In the genomic region with DNA sequence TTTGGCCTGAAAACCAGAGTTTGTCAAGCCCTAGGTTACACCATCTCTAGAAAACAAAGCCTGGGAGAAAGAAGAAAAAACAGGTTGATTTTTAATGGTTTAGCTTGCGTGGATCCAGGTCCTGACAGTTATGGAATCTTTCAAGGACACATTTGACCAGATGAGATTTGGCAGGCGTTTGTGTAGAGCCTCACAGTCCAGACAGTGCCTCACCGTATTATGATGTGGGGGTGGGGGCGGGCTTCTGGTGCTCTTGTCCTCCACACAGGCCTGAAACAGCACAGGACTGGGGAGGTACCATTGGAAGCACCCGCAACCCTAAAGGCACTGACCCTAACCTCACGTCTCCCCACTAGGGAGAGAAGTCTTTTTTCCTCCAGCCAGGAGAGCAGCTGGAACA, we compare ENCODE assay signal across 19 cellular contexts. TPM values are rescaled to one million over a fixed set of nuclear protein-coding genes. Genes with fewer than 3 reads are reported as not detected.
"Had no signal": no experiment of that assay in that cellular context is flagged by ENCODE, and none has a peak within 500 bp of the region (broad histone marks: within the 10 kb centered on the region; RNA-seq: fewer than 3 reads in every experiment).

No MANE protein-coding gene starts in this region.

- H3K9me3 ChIP-seq: pancreas, psoas muscle, tibial artery had no signal

- H3K4me1 ChIP-seq: pancreas, psoas muscle, tibial artery had no signal

- H3K27me3 ChIP-seq: pancreas, tibial artery had no signal

- DNase-seq: activated CD4-positive, CD25-positive, alpha-beta regulatory T cell treated with anti-CD3 and anti-CD28 coated beads, Interleukin-2, amount 50 U/mL, for 72 hours; activated effector memory CD4-positive, alpha-beta T cell treated with anti-CD3 and anti-CD28 coated beads, Interleukin-2, amount 50 U/mL, for 16 hours; activated T-cell treated with anti-CD3 and anti-CD28 coated beads, Interleukin-2, amount 50 U/mL, for 4 hours; amniotic stem cell; cerebellar nuclear complex; cortex of kidney; midbrain; natural killer cell; pancreas; psoas muscle; right cardiac atrium; stimulated activated CD4-positive, alpha-beta T cell treated with anti-CD3 and anti-CD28 coated beads, Interleukin-4, amount 100 ng/mL, for 24 hours; T-cell; tibial artery; WERI-Rb-1 had no signal

- H3K36me3 Mint-ChIP-seq: activated naive CD8-positive, alpha-beta T cell; natural killer cell had no signal

- H3K4me3 Mint-ChIP-seq: activated naive CD8-positive, alpha-beta T cell; activated T-cell treated with anti-CD3 and anti-CD28 coated beads, Interleukin-2, amount 50 U/mL, for 4 hours; natural killer cell; stimulated activated naive CD8-positive, alpha-beta T cell treated with anti-CD3 and anti-CD28 coated beads, Interleukin-15, Interleukin-2, amounts not matched to agents 100 ng/mL and 50 ng/mL, for 24 hours; T-cell had no signal

- H3K27me3 Mint-ChIP-seq: activated naive CD8-positive, alpha-beta T cell; stimulated activated naive CD8-positive, alpha-beta T cell treated with anti-CD3 and anti-CD28 coated beads, Interleukin-15, Interleukin-2, amounts not matched to agents 100 ng/mL and 50 ng/mL, for 24 hours; T-cell had no signal

- ATAC-seq: activated T-cell treated with anti-CD3 and anti-CD28 coated beads, Interleukin-2, amount 50 U/mL, for 4 hours; natural killer cell; pancreas; psoas muscle; T-cell had no signal

- H3K4me3 ChIP-seq: pancreas, psoas muscle, tibial artery had no signal

- H3K27ac Mint-ChIP-seq: natural killer cell, T-cell had no signal

- H3K9me3 Mint-ChIP-seq: activated T-cell treated with anti-CD3 and anti-CD28 coated beads, Interleukin-2, amount 50 U/mL, for 4 hours; natural killer cell; stimulated activated naive CD8-positive, alpha-beta T cell treated with anti-CD3 and anti-CD28 coated beads, Interleukin-15, Interleukin-2, amounts not matched to agents 100 ng/mL and 50 ng/mL, for 24 hours; T-cell had no signal

- H3K27ac ChIP-seq: pancreas, psoas muscle, tibial artery, WERI-Rb-1 had no signal

- H3K36me3 ChIP-seq: WERI-Rb-1 had no signal

- H3K4me1 Mint-ChIP-seq: natural killer cell had no signal

RNA-seq across cellular contexts. Expression of gene PRRT2, which starts 27.8 kb away (rescaled TPM):
- total RNA-seq: bronchial epithelial cell had no signal
- polyA plus RNA-seq: keratinocyte had no signal
